1 cellular context compared by ENCODE assay signal in the genomic region with DNA sequence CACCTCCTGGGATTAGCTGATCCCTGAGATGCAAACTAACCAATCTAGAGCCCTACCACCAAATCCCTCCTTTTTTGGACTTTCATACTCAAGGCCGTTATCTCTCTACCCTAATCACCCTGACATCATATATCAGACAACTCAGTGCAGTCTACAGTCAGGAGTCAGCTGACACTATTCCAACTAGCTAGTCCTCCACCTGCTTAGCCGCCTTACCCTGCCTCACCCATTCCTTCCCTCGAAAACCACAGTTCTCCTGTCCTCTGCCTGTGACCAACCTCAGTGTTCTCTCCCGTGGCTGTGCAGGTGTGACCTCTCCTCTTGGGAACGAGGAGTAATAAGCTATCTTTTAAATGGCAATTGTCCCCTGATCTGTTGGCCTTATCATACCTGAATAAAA.
TF ChIP-seq lines count a peak whose summit lies in the region.

No MANE protein-coding gene starts in this region.

TF ChIP-seq in H1, 55 proteins besides CTCF, POLR2A, EP300 and RAD21:
- TF ChIP-seq CHD1 (IDR thresholded peaks at IDR 0.05; ENCODE audit: low read depth, low read length) (no peak), USF2 (IDR thresholded peaks at IDR 0.05; ENCODE audit: low read length) (no peak), NRF1 (IDR thresholded peaks at IDR 0.05; ENCODE audit: low read depth, low read length) (no peak), SAP30 (IDR thresholded peaks at IDR 0.05; ENCODE audit: insufficient read depth, insufficient replicate concordance, low read length) (no peak), ZNF274 (IDR thresholded peaks at IDR 0.05; ENCODE audit: borderline replicate concordance, extremely low read depth, low read length) (no peak), KDM4A (IDR thresholded peaks at IDR 0.05; ENCODE audit: low read depth, low read length, severe bottlenecking) (no peak), GTF2F1 (IDR thresholded peaks at IDR 0.05; ENCODE audit: borderline replicate concordance, low read depth, low read length) (no peak), CEBPB (IDR thresholded peaks at IDR 0.05; ENCODE audit: low read depth, low read length) (no peak), SP1 (IDR thresholded peaks at IDR 0.05; ENCODE audit: low read depth, low read length) (no peak), PHF8 (conservative IDR thresholded peaks at IDR 0.05; ENCODE audit: low read depth, low read length) (no peak), RNF2 (IDR thresholded peaks at IDR 0.05; ENCODE audit: borderline replicate concordance, low read depth, low read length, missing control alignments, poor library complexity, severe bottlenecking) (no peak), RXRA (IDR thresholded peaks at IDR 0.05; ENCODE audit: insufficient read depth, low read depth, low read length) (no peak), EGR1 (IDR thresholded peaks at IDR 0.05; ENCODE audit: borderline replicate concordance, low read depth, low read length) (no peak), BACH1 (IDR thresholded peaks at IDR 0.05; ENCODE audit: low read length) (no peak)
